8 cellular contexts compared by ENCODE assay signal in genomic region chr7:40232242-40232929, GRCh38.
DNase-seq lines count a peak whose midpoint lies in the region; ATAC-seq, FAIRE-seq and TF ChIP-seq lines count a peak whose summit lies in the region.

No MANE protein-coding gene starts in this region.

- H3K27ac ChIP-seq in GM12878 (ENCODE audit: control insufficient read depth, insufficient read depth) = no peak overlapping the region
- no peak overlapping the region for H3K27ac ChIP-seq in left lung

- TF ChIP-seq EP300 in GM12878 (IDR thresholded peaks at IDR 0.05; ENCODE audit: borderline replicate concordance in 1 of 2, control insufficient read depth in 1 of 2, low read depth in 2 of 2, low read length in 2 of 2) = no peak

- no peaks in the 10 kb centered on the region for H3K79me2 ChIP-seq in GM12878 (ENCODE audit: control insufficient read depth, insufficient read depth, low read length)

- FAIRE-seq in GM12878 (lab: Jason Lieb, UNC) = peak; percentile 41

- no peaks in the 10 kb centered on the region for H4K20me1 ChIP-seq in GM12878 (ENCODE audit: control insufficient read depth, insufficient read depth)

- RAD21 ChIA-PET in GM12878 (lab: Charles Lee; ENCODE audit: unreplicated experiment) = interaction anchor here (0.5 to 1.2 kb wide), 5 partner anchors 27 to 1473 kb away, joined by 3 to 5 read pairs (median 4); no protein-coding TSS in a partner anchor

- ATAC-seq in GM12878 (0 out of 3 replicates have a peak, but pooled peaks have one; percentile 36), left lung (peak; percentile 41)

- no peak overlapping the region for H3K4me2 ChIP-seq in GM12878 (ENCODE audit: control insufficient read depth, insufficient read depth)

- no peaks in the 10 kb centered on the region for H3K4me1 ChIP-seq in GM12878 (ENCODE audit: control insufficient read depth, insufficient read depth, low read length)
- no peaks in the 10 kb centered on the region for H3K4me1 ChIP-seq in left lung

- TF ChIP-seq CTCF in GM12878 (IDR thresholded peaks at IDR 0.05 in 2 of 3, conservative IDR thresholded peaks at IDR 0.05 in 1 of 3; ENCODE audit: control insufficient read depth in 2 of 3, extremely low read depth in 1 of 3, insufficient read depth in 1 of 3, low read depth in 3 of 3, low read length in 3 of 3) (peak; percentile 34 to 45 (median 41); a peak in 5 of 6 replicates), left lung (IDR thresholded peaks at IDR 0.05) (peak in 1 of 2 donors; percentile 39)

- intact Hi-C loops in GM12878 (cut with micrococcal nuclease; ENCODE audit: unreplicated experiment) = loop anchor here (5.0 to 10.0 kb wide), 2 partner anchors 92 to 375 kb away; no protein-coding TSS in a partner anchor
- intact Hi-C loops in left lung (cut with DNase I) = no loop called here

- TF ChIP-seq RAD21 in GM12878 (IDR thresholded peaks at IDR 0.05; ENCODE audit: insufficient read depth, low read depth, low read length) = peak; percentile 71

- BruUV-seq in GM12878 (replicated peaks; lab: Mats Ljungman, UMichigan) = no TSS peak

- POLR2A ChIA-PET in GM12878 (lab: Charles Lee) = no interaction called here

- H2AFZ ChIP-seq in GM12878 (ENCODE audit: control insufficient read depth, low read depth, low read length) = peak overlapping the region; percentile 45

- no peaks in the 10 kb centered on the region for H3K9me3 ChIP-seq in GM12878 (replicated peaks; ENCODE audit: control insufficient read depth, insufficient read depth, low read length)
- no peaks in the 10 kb centered on the region for H3K9me3 ChIP-seq in left lung

- in situ Hi-C loops in GM12878 (cut with MboI) = no loop called here

- H3K4me3 ChIP-seq in GM12878 = no peak overlapping the region
- H3K4me3 ChIP-seq in left lung = no peak overlapping the region

- H3K27me3 ChIP-seq in GM12878 (replicated peaks in 1 of 2; ENCODE audit: control insufficient read depth in 2 of 2, insufficient read depth in 2 of 2, low read length in 1 of 2) (no peaks in the 10 kb centered on the region), left lung (no peaks in the 10 kb centered on the region)

- DNase-seq in EH (ENCODE audit: low read depth) = peak; percentile 79
- DNase-seq in H4 (ENCODE audit: low spot score) = peak; percentile 85
- DNase-seq in NCI-H2171 (lab: John Stamatoyannopoulos, UW) = peak; percentile 33
- no peak for DNase-seq in GM12878 (ENCODE audit: low read depth, low spot score)
- no peak for DNase-seq in left lung
- no peak for DNase-seq in activated gamma-delta T cell (lab: John Stamatoyannopoulos, UW)
- no peak for DNase-seq in stimulated activated CD8-positive, alpha-beta memory T cell treated with anti-CD3 and anti-CD28 coated beads, Interleukin-4, amount 100 ng/mL, for 48 hours
- no peak for DNase-seq in NCI-H446 treated with DMSO at 0.1 percent for 48 hours (lab: John Stamatoyannopoulos, UW)

- CTCF ChIA-PET in GM12878 (lab: Yijun Ruan, JAX) = interaction anchor here (0.9 to 1.5 kb wide), 8 partner anchors 14 to 1473 kb away, joined by 3 to 6 read pairs (median 3); no protein-coding TSS in a partner anchor

- no peaks in the 10 kb centered on the region for H3K36me3 ChIP-seq in GM12878 (ENCODE audit: control insufficient read depth in 2 of 2, insufficient read depth in 2 of 2, low read length in 1 of 2)
- H3K36me3 ChIP-seq in left lung = no peaks in the 10 kb centered on the region

- SMC1A ChIA-PET in GM12878 (lab: Charles Lee; ENCODE audit: uncharacterized antibody, unreplicated experiment) = interaction anchor here (0.6 to 1.0 kb wide), 3 partner anchors 15 to 372 kb away, joined by 3 to 5 read pairs (median 4); no protein-coding TSS in a partner anchor

- TF ChIP-seq POLR2A in GM12878 (IDR thresholded peaks at IDR 0.05; ENCODE audit: low read depth, low read length) = no peak

- H3K9ac ChIP-seq in GM12878 (ENCODE audit: control insufficient read depth, insufficient read depth, low read length) = no peak overlapping the region; the same call in 1 of the 2 replicates

- WGBS in GM12878 (ENCODE audit: insufficient coverage, insufficient replicate concordance, low lambda C conversion rate, missing lambda C conversion rate) = 18% methylated on average over 7 of the region's 7 CpGs

TF ChIP-seq in GM12878, 131 proteins besides CTCF, POLR2A, EP300 and RAD21:
- TF ChIP-seq JUNB (IDR thresholded peaks at IDR 0.05) = no peak
- TF ChIP-seq PML (IDR thresholded peaks at IDR 0.05; ENCODE audit: low read length) = no peak
- no peak for TF ChIP-seq ZBTB40 (IDR thresholded peaks at IDR 0.05; ENCODE audit: borderline replicate concordance)
- peak; percentile 35; the same call in 1 of the 2 replicates for TF ChIP-seq SMC3 (IDR thresholded peaks at IDR 0.05; ENCODE audit: borderline replicate concordance, low read length)
- TF ChIP-seq ATF3 (IDR thresholded peaks at IDR 0.05; ENCODE audit: borderline replicate concordance, extremely low read depth, low read depth, low read length) = no peak

Comparison
In these comparisons a context has a peak if more than half of its experiments do, and no peak if none do; other contexts are left out.
1. DNase-seq: peak in EH (single experiment), H4 (single experiment) and NCI-H2171 (single experiment); none in GM12878 (single experiment), left lung (0 of 2), activated gamma-delta T cell (single experiment), stimulated activated CD8-positive, alpha-beta memory T cell treated with anti-CD3 and anti-CD28 coated beads, Interleukin-4, amount 100 ng/mL, for 48 hours (single experiment) and NCI-H446 treated with DMSO at 0.1 percent for 48 hours (single experiment).